In genomic region chr19:21587549-21587948, GRCh38 we compare ENCODE assay signal across 23 cellular contexts.
DNase-seq lines count a peak whose midpoint lies in the region; ATAC-seq, FAIRE-seq and TF ChIP-seq lines count a peak whose summit lies in the region.
"Had no signal": no experiment of that assay in that cellular context is flagged by ENCODE, and none has a peak within 500 bp of the region (broad histone marks: within the 10 kb centered on the region; RNA-seq: fewer than 3 reads in every experiment).

No MANE protein-coding gene starts in this region.

- TF ChIP-seq RAD21 in H1 (IDR thresholded peaks at IDR 0.05 in 1 of 2, conservative IDR thresholded peaks at IDR 0.05 in 1 of 2; ENCODE audit: low read depth in 2 of 2, low read length in 2 of 2) = no peak

- TF ChIP-seq EP300 in H1 (IDR thresholded peaks at IDR 0.05; ENCODE audit: borderline replicate concordance in 1 of 2, low read depth in 2 of 2, low read length in 2 of 2) = no peak

- no peak overlapping the region for H2AK5ac ChIP-seq in H1 (ENCODE audit: low read depth, low read length)

- 80% methylated on average over 5 of the region's 5 CpGs; no CpG with 5 or more reads in 1 of the 2 experiments for WGBS in H1 (ENCODE audit: extremely low coverage in 1 of 2, insufficient coverage in 1 of 2, insufficient read length in 1 of 2, insufficient replicate concordance in 2 of 2, low coverage in 1 of 2, low lambda C conversion rate in 2 of 2, missing lambda C conversion rate in 1 of 2), 2 experiments
- WGBS in pancreas, 2 donors = 20 to 26% methylated on average over 5 of the region's 5 CpGs

- H4K8ac ChIP-seq in H1 (ENCODE audit: extremely low read depth, insufficient read depth, low read length) = no peak overlapping the region

- intact Hi-C loops in pancreas (cut with DNase I) = no loop called here
- intact Hi-C loops in left lung (cut with DNase I) = no loop called here

- POLR2A ChIA-PET in CD8-positive, alpha-beta memory T cell (lab: Charles Lee) = no interaction called here
- POLR2A ChIA-PET in H1 (lab: Charles Lee; ENCODE audit: partially characterized antibody) = interaction anchor here (0.9 kb wide), 2 partner anchors 17 to 82 kb away, joined by 3 to 5 read pairs; partner anchors contain the start of gene ZNF429

- no peak overlapping the region for H2BK20ac ChIP-seq in H1 (ENCODE audit: low read length)

- no peaks in the 10 kb centered on the region for H3K36me3 ChIP-seq in CD8-positive, alpha-beta memory T cell (ENCODE audit: insufficient read depth, low read length)
- no peaks in the 10 kb centered on the region for H3K36me3 ChIP-seq in H7 (replicated peaks; ENCODE audit: control insufficient read depth, insufficient read depth, low read length)
- H3K36me3 ChIP-seq in H1 (ENCODE audit: control insufficient read depth in 2 of 4, insufficient read depth in 4 of 4, low read length in 3 of 4) = 0 out of 8 replicates have a peak, but pooled peaks cover 0 to 5% (median 0%) of the 10 kb centered on the region in 4 experiments
- no peaks in the 10 kb centered on the region for H3K36me3 ChIP-seq in pancreas
- H3K36me3 ChIP-seq in left lung = no peaks in the 10 kb centered on the region
- H3K36me3 ChIP-seq: BLaER1 treated with 17β-estradiol and CSF1 and Interleukin-3, amounts not matched to agents 10 nM and 100 nM had no signal

- H3K9me3 Mint-ChIP-seq in CD8-positive, alpha-beta memory T cell = peaks cover 0 to 24% (median 6%) of the 10 kb centered on the region in 5 donors

- no peak overlapping the region for H3K23ac ChIP-seq in H1 (ENCODE audit: insufficient read length)

- H3K27ac Mint-ChIP-seq in CD8-positive, alpha-beta memory T cell = peak overlapping the region in 3 of 8 donors; percentile 47 to 91 (median 83)
- H3K27ac Mint-ChIP-seq: activated CD4-positive, alpha-beta memory T cell treated with anti-CD3 and anti-CD28 coated beads, Interleukin-2, amount 10 ng/mL, durations not matched to agents 7 days and 5 days; HFFc6; stimulated activated naive B cell treated with anti-CD40 and anti-IgM and Interleukin-4, amounts not matched to agents 10 μg/mL and 1 μg/mL and 100 μg/mL, for 72 hours had no signal

- peak overlapping the region; percentile 68 to 86; a peak in 2 of 4 replicates for H3K4me2 ChIP-seq in H1 (ENCODE audit: insufficient read depth in 1 of 2, low read depth in 2 of 2, low read length in 2 of 2)
- H3K4me2 ChIP-seq: BLaER1 treated with 17β-estradiol and CSF1 and Interleukin-3, amounts not matched to agents 10 nM and 100 nM had no signal

- H4K91ac ChIP-seq in H1 (replicated peaks; ENCODE audit: insufficient read length, low read length) = no peak overlapping the region

- CTCF ChIA-PET in CD8-positive, alpha-beta memory T cell (lab: Charles Lee) = no interaction called here
- CTCF ChIA-PET in H1 (lab: Charles Lee; ENCODE audit: partially characterized antibody) = no interaction called here

- peaks cover 7% of the 10 kb centered on the region; the same call in 1 of the 2 replicates for H3K23me2 ChIP-seq in H1 (ENCODE audit: low read depth, low read length)

- DNase-seq in CD8-positive, alpha-beta memory T cell = no peak
- DNase-seq in H7 (peak; percentile 38), H1 (ENCODE audit: low read depth in 1 of 2, low spot score in 2 of 2) (no peak), pancreas (no peak), NOMO-1 (lab: John Stamatoyannopoulos, UW; ENCODE audit: unreplicated experiment in 2 of 2) (no peak), left lung (no peak), erythroblast (lab: John Stamatoyannopoulos, UW) (no peak)
- DNase-seq: activated CD4-positive, alpha-beta memory T cell treated with anti-CD3 and anti-CD28 coated beads, Interleukin-2, amount 10 ng/mL, durations not matched to agents 7 days and 5 days; activated CD4-positive, CD25-positive, alpha-beta regulatory T cell treated with anti-CD3 and anti-CD28 coated beads, Interleukin-2, amount 50 U/mL, for 72 hours; activated T-cell treated with anti-CD3 and anti-CD28 coated beads for 4 hours; DMS79; effector memory CD4-positive, alpha-beta T cell; HFFc6; left cardiac atrium; mesenchymal stem cell; NCI-H146; stimulated activated CD4-positive, alpha-beta T cell treated with anti-CD3 and anti-CD28 coated beads, Interleukin-4, amount 100 ng/mL, for 24 hours; stimulated activated naive B cell treated with anti-CD40 and anti-IgM and Interleukin-4, amounts not matched to agents 10 μg/mL and 1 μg/mL and 100 μg/mL, for 72 hours had no signal

- peak in 2 of 4 donors; percentile 3 to 6 for ATAC-seq in pancreas
- no peak for ATAC-seq in left lung

- no peak for TF ChIP-seq POLR2A in H1 (IDR thresholded peaks at IDR 0.05; ENCODE audit: control extremely low read depth in 1 of 2, low read depth in 2 of 2, low read length in 2 of 2)
- no peak for TF ChIP-seq POLR2A in erythroblast (IDR thresholded peaks at IDR 0.05; ENCODE audit: low read length)

- peaks cover 0 to 11% (median 1%) of the 10 kb centered on the region in 3 donors for H3K36me3 Mint-ChIP-seq in CD8-positive, alpha-beta memory T cell

- no peak overlapping the region for H3K27ac ChIP-seq in CD8-positive, alpha-beta memory T cell (ENCODE audit: low read depth, low read length)
- H3K27ac ChIP-seq in H1 (ENCODE audit: low read depth, low read length) (no peak overlapping the region), pancreas (peak overlapping the region in 2 of 4 donors; percentile 98 to 99), left lung (no peak overlapping the region)
- H3K27ac ChIP-seq: BLaER1 treated with 17β-estradiol and CSF1 and Interleukin-3, amounts not matched to agents 10 nM and 100 nM had no signal

- no peak overlapping the region for H3K14ac ChIP-seq in H1 (ENCODE audit: insufficient read length)

- 0 out of 4 replicates have a peak, but pooled peaks cover 0 to 4% of the 10 kb centered on the region in 2 experiments for H3K79me2 ChIP-seq in H1 (ENCODE audit: control insufficient read depth in 1 of 2, insufficient read depth in 2 of 2, low read length in 2 of 2)

- peaks cover 5 to 14% (median 8%) of the 10 kb centered on the region in 3 donors for H3K4me1 Mint-ChIP-seq in CD8-positive, alpha-beta memory T cell

- TF ChIP-seq CTCF in H1 (IDR thresholded peaks at IDR 0.05; ENCODE audit: control extremely low read depth in 1 of 3, insufficient read depth in 1 of 3, low read depth in 1 of 3, low read length in 3 of 3) = no peak
- TF ChIP-seq CTCF in pancreas (IDR thresholded peaks at IDR 0.05) = no peak
- no peak for TF ChIP-seq CTCF in left lung (IDR thresholded peaks at IDR 0.05)

- FAIRE-seq in H1 (lab: Jason Lieb, UNC) = no peak
- no peak for FAIRE-seq in pancreas (lab: Jason Lieb, UNC)
- FAIRE-seq: colon, GM18507, TTC549, urothelium cell line had no signal

- H2BK120ac ChIP-seq in H1 (replicated peaks; ENCODE audit: low read depth, low read length) = no peak overlapping the region

- H3K9me3 ChIP-seq in CD8-positive, alpha-beta memory T cell (ENCODE audit: low read length) = no peaks in the 10 kb centered on the region
- H3K9me3 ChIP-seq in H1 (ENCODE audit: insufficient read depth in 2 of 2, low read depth in 1 of 2, low read length in 1 of 2) = no peaks in the 10 kb centered on the region
- no peaks in the 10 kb centered on the region for H3K9me3 ChIP-seq in pancreas
- no peaks in the 10 kb centered on the region for H3K9me3 ChIP-seq in left lung

- no peaks in the 10 kb centered on the region for H3K27me3 ChIP-seq in CD8-positive, alpha-beta memory T cell (ENCODE audit: insufficient read depth, low read length, poor library complexity, severe bottlenecking)
- H3K27me3 ChIP-seq in H7 (ENCODE audit: control insufficient read depth, insufficient read depth, low read length) (peaks cover 13% of the 10 kb centered on the region), H1 (replicated peaks in 1 of 4; ENCODE audit: control insufficient read depth in 3 of 4, extremely low read depth in 1 of 4, insufficient read depth in 3 of 4, low read length in 3 of 4) (peaks cover 0 to 18% (median 10%) of the 10 kb centered on the region in 4 experiments; a peak in 6 of 7 replicates), pancreas (no peaks in the 10 kb centered on the region), left lung (peaks cover 0 to 26% of the 10 kb centered on the region in 2 donors)
- H3K27me3 ChIP-seq: BLaER1 treated with 17β-estradiol and CSF1 and Interleukin-3, amounts not matched to agents 10 nM and 100 nM had no signal

- H2BK15ac ChIP-seq in H1 (ENCODE audit: low read length) = no peak overlapping the region

- H3K9ac ChIP-seq in H1 (replicated peaks in 1 of 4; ENCODE audit: extremely low read depth in 1 of 4, low read depth in 3 of 4, low read length in 3 of 4) = no peak overlapping the region
- H3K9ac ChIP-seq: BLaER1 treated with 17β-estradiol and CSF1 and Interleukin-3, amounts not matched to agents 10 nM and 100 nM had no signal

- no peaks in the 10 kb centered on the region for H3K79me1 ChIP-seq in H1 (ENCODE audit: low read depth, low read length)

- no peak overlapping the region for H2BK5ac ChIP-seq in H1 (ENCODE audit: low read depth, low read length)

- H3K4me1 ChIP-seq in CD8-positive, alpha-beta memory T cell (ENCODE audit: insufficient read depth, low read length) = no peaks in the 10 kb centered on the region
- H3K4me1 ChIP-seq in H1 (replicated peaks in 1 of 4; ENCODE audit: control insufficient read depth in 3 of 4, insufficient read depth in 4 of 4, low read length in 3 of 4) (peaks cover 0 to 14% (median 6%) of the 10 kb centered on the region in 4 experiments; a peak in 6 of 7 replicates), pancreas (peaks cover 0 to 19% (median 0%) of the 10 kb centered on the region in 3 donors), left lung (peaks cover 0 to 13% of the 10 kb centered on the region in 2 donors)

- no peak overlapping the region for H3K4ac ChIP-seq in H1 (replicated peaks; ENCODE audit: insufficient read length, low read depth, low read length)

- H4K5ac ChIP-seq in H1 (ENCODE audit: insufficient read length, low read depth, low read length) = no peak overlapping the region

- H3K27me3 Mint-ChIP-seq in CD8-positive, alpha-beta memory T cell = peaks cover 10 to 20% of the 10 kb centered on the region in 2 donors
- H3K27me3 Mint-ChIP-seq: activated CD4-positive, alpha-beta memory T cell treated with anti-CD3 and anti-CD28 coated beads, Interleukin-2, amount 10 ng/mL, durations not matched to agents 7 days and 5 days had no signal

- H3K4me3 Mint-ChIP-seq in CD8-positive, alpha-beta memory T cell = peak overlapping the region in 5 of 7 donors; percentile 77 to 91 (median 83)
- H3K4me3 Mint-ChIP-seq: HFFc6 had no signal

- no peaks in the 10 kb centered on the region for H4K20me1 ChIP-seq in H1 (replicated peaks in 1 of 2; ENCODE audit: control insufficient read depth in 1 of 2, insufficient read depth in 2 of 2, low read length in 2 of 2)
- H4K20me1 ChIP-seq: BLaER1 treated with 17β-estradiol and CSF1 and Interleukin-3, amounts not matched to agents 10 nM and 100 nM had no signal

- no peak overlapping the region for H2AFZ ChIP-seq in H1 (ENCODE audit: low read length)

- no peak overlapping the region for H3K4me3 ChIP-seq in CD8-positive, alpha-beta memory T cell (ENCODE audit: low read length)
- H3K4me3 ChIP-seq in H7 (ENCODE audit: insufficient read depth, low read depth, low read length) = no peak overlapping the region
- H3K4me3 ChIP-seq in H1 (ENCODE audit: extremely low read depth in 1 of 4, insufficient read depth in 2 of 4, low read depth in 3 of 4, low read length in 4 of 4) = peak overlapping the region in 1 of 4 experiments; percentile 74; a peak in 3 of 8 replicates
- H3K4me3 ChIP-seq in pancreas = peak overlapping the region; percentile 10 to 98 (median 85)
- H3K4me3 ChIP-seq in left lung = no peak overlapping the region
- H3K4me3 ChIP-seq: BLaER1 treated with 17β-estradiol and CSF1 and Interleukin-3, amounts not matched to agents 10 nM and 100 nM had no signal

- peak overlapping the region; percentile 2 for H3K18ac ChIP-seq in H1 (ENCODE audit: extremely low read depth, low read length)

- no peak overlapping the region for H2BK12ac ChIP-seq in H1 (ENCODE audit: low read depth, low read length)

- no peak overlapping the region for H3K56ac ChIP-seq in H1 (replicated peaks; ENCODE audit: insufficient read length, low read depth, low read length)

Comparison
In these comparisons a context has a peak if more than half of its experiments do, and no peak if none do; other contexts are left out.
1. H3K4me3 ChIP-seq: peak in pancreas (4 of 4); none in CD8-positive, alpha-beta memory T cell (single experiment), H7 (single experiment) and left lung (0 of 2).